14 cellular contexts compared by ENCODE assay signal in genomic region chr7:12670071-12670729, GRCh38. TPM values are rescaled to one million over a fixed set of nuclear protein-coding genes. Genes with fewer than 3 reads are reported as not detected.
DNase-seq lines count a peak whose midpoint lies in the region; ATAC-seq and TF ChIP-seq lines count a peak whose summit lies in the region.
"Had no signal": no experiment of that assay in that cellular context is flagged by ENCODE, and none has a peak within 500 bp of the region (broad histone marks: within the 10 kb centered on the region; RNA-seq: fewer than 3 reads in every experiment).

No MANE protein-coding gene starts in this region.

- no peaks in the 10 kb centered on the region for H3K36me3 Mint-ChIP-seq in CD4-positive, alpha-beta memory T cell

- RAD21 ChIA-PET in HCT116 (lab: Charles Lee; ENCODE audit: low non-redundant PET in 1 of 2, low total read pairs in 2 of 2, uncharacterized antibody in 2 of 2, unreplicated experiment in 2 of 2), result no interaction called here

- H3K27ac Mint-ChIP-seq in CD4-positive, alpha-beta memory T cell, result no peak overlapping the region

- H3K4me1 ChIP-seq in HCT116 (ENCODE audit: control insufficient read depth in 1 of 2, insufficient read depth in 2 of 2, low read length in 2 of 2) (peaks cover 0 to 5% of the 10 kb centered on the region in 2 experiments; a peak in 1 of 4 replicates), lower lobe of right lung (peaks cover 9% of the 10 kb centered on the region), mesendoderm (ENCODE audit: control insufficient read depth, low read depth, low read length) (no peaks in the 10 kb centered on the region)
- H3K4me1 ChIP-seq in CD4-positive, alpha-beta memory T cell (ENCODE audit: insufficient read depth, low read length), result peaks cover 6% of the 10 kb centered on the region

- H3K56ac ChIP-seq in mesendoderm (ENCODE audit: low read length), result no peak overlapping the region

- no peaks in the 10 kb centered on the region for H3K9me3 Mint-ChIP-seq in CD4-positive, alpha-beta memory T cell

- H3K36me3 ChIP-seq in HCT116 (ENCODE audit: control insufficient read depth in 1 of 2, insufficient read depth in 2 of 2, low read length in 2 of 2), result no peaks in the 10 kb centered on the region
- no peaks in the 10 kb centered on the region for H3K36me3 ChIP-seq in lower lobe of right lung
- H3K36me3 ChIP-seq in CD4-positive, alpha-beta memory T cell (ENCODE audit: insufficient read depth, low read length), result no peaks in the 10 kb centered on the region
- no peaks in the 10 kb centered on the region for H3K36me3 ChIP-seq in mesendoderm (ENCODE audit: control insufficient read depth, insufficient read depth, low read length)

- no peaks in the 10 kb centered on the region for H3K79me1 ChIP-seq in mesendoderm (ENCODE audit: low read length)

- H3K9me2 ChIP-seq in HCT116 (ENCODE audit: insufficient read depth), result no peaks in the 10 kb centered on the region

- H3K4me2 ChIP-seq in HCT116 (ENCODE audit: low read length) (no peak overlapping the region), mesendoderm (ENCODE audit: low read length) (no peak overlapping the region)

- H3K9ac ChIP-seq in HCT116 (ENCODE audit: low read length), result no peak overlapping the region
- no peak overlapping the region for H3K9ac ChIP-seq in mesendoderm (ENCODE audit: low read length)

- H3K4me3 ChIP-seq in AG04450 (ENCODE audit: low read depth, low read length), result no peak overlapping the region
- no peak overlapping the region for H3K4me3 ChIP-seq in HCT116 (replicated peaks in 1 of 2; ENCODE audit: low read depth in 1 of 2, low read length in 2 of 2)
- H3K4me3 ChIP-seq in cardiac fibroblast (replicated peaks in 1 of 2; ENCODE audit: low read depth in 2 of 2, low read length in 2 of 2), result no peak overlapping the region
- H3K4me3 ChIP-seq in lower lobe of right lung, result no peak overlapping the region
- H3K4me3 ChIP-seq in CD4-positive, alpha-beta memory T cell (ENCODE audit: low read length in 2 of 2), result no peak overlapping the region
- H3K4me3 ChIP-seq in mesendoderm (ENCODE audit: low read length), result no peak overlapping the region

- POLR2A ChIA-PET in AG04450 (lab: Yijun Ruan, JAX), result interaction anchor here (0.5 to 2.3 kb wide), 3 partner anchors 14 to 17 kb away, joined by 3 to 13 read pairs (median 7); partner anchors contain the start of gene ARL4A
- POLR2A ChIA-PET in HCT116 (lab: Charles Lee), result no interaction called here
- POLR2A ChIA-PET in CD4-positive, alpha-beta memory T cell (lab: Charles Lee; ENCODE audit: partially characterized antibody), result no interaction called here

- no peaks in the 10 kb centered on the region for H3K27me3 Mint-ChIP-seq in CD4-positive, alpha-beta memory T cell

- TF ChIP-seq CTCF in AG04450 (IDR thresholded peaks at IDR 0.05; ENCODE audit: low read depth, low read length) (no peak), HCT116 (IDR thresholded peaks at IDR 0.05 in 2 of 3, conservative IDR thresholded peaks at IDR 0.05 in 1 of 3; ENCODE audit: borderline replicate concordance in 1 of 3, insufficient read depth in 1 of 3, low read depth in 2 of 3, low read length in 2 of 3) (no peak), cardiac fibroblast (IDR thresholded peaks at IDR 0.05; ENCODE audit: low read depth, low read length) (no peak), lower lobe of right lung (IDR thresholded peaks at IDR 0.05) (no peak)

- WGBS in mesendoderm (ENCODE audit: extremely low coverage, insufficient coverage, low lambda C conversion rate), result no CpG with 5 or more reads among the region's 1 CpG

- H2BK15ac ChIP-seq in mesendoderm (replicated peaks; ENCODE audit: low read depth), result no peak overlapping the region

- H3K23ac ChIP-seq in mesendoderm (ENCODE audit: low read length), result no peak overlapping the region

- H2BK120ac ChIP-seq in mesendoderm (ENCODE audit: low read depth, low read length), result no peak overlapping the region

- H3K4me3 Mint-ChIP-seq in CD4-positive, alpha-beta memory T cell, result no peak overlapping the region

- DNase-seq in AG04450 (ENCODE audit: low read depth, low spot score), result peak; percentile 89
- no peak for DNase-seq in HCT116 (ENCODE audit: low read depth, low spot score)
- peak; percentile 36 to 44 for DNase-seq in cardiac fibroblast (ENCODE audit: low read depth in 2 of 2)
- DNase-seq in lower lobe of right lung, result no peak
- no peak for DNase-seq in CD4-positive, alpha-beta memory T cell
- no peak for DNase-seq in mesendoderm
- no peak for DNase-seq in NCI-H2107 (lab: John Stamatoyannopoulos, UW)
- DNase-seq: activated naive CD4-positive, alpha-beta T cell; DMS153; mammary epithelial cell; NCI-H1105; NCI-H524; RPMI8226 had no signal

- H4K20me1 ChIP-seq in HCT116 (ENCODE audit: insufficient read depth), result no peaks in the 10 kb centered on the region

- no peak overlapping the region for H2BK5ac ChIP-seq in mesendoderm (ENCODE audit: low read length)

- no peak overlapping the region for H3K18ac ChIP-seq in mesendoderm (ENCODE audit: low read length)

- no TSS peak for BruUV-seq in HCT116 (replicated peaks; lab: Mats Ljungman, UMichigan)

- ATAC-seq in HCT116 (no peak), lower lobe of right lung (peak; percentile 45 to 54), GM19463 (IDR thresholded peaks at IDR 0.05; ENCODE audit: unreplicated experiment) (no peak)

- H3K27me3 ChIP-seq in AG04450 (ENCODE audit: control insufficient read depth, insufficient read depth, low read length) (no peaks in the 10 kb centered on the region), HCT116 (ENCODE audit: insufficient read depth, low read length) (no peaks in the 10 kb centered on the region), lower lobe of right lung (ENCODE audit: low read depth) (no peaks in the 10 kb centered on the region), mesendoderm (ENCODE audit: insufficient read depth, low read length, poor library complexity) (no peaks in the 10 kb centered on the region)
- no peaks in the 10 kb centered on the region for H3K27me3 ChIP-seq in CD4-positive, alpha-beta memory T cell (ENCODE audit: insufficient read depth, low read length)

- H3K27ac ChIP-seq in AG04450 (ENCODE audit: low read depth, low read length) (no peak overlapping the region), HCT116 (ENCODE audit: low read depth, low read length) (no peak overlapping the region), lower lobe of right lung (no peak overlapping the region), mesendoderm (ENCODE audit: low read depth, low read length) (no peak overlapping the region)
- no peak overlapping the region for H3K27ac ChIP-seq in CD4-positive, alpha-beta memory T cell (ENCODE audit: low read depth, low read length)

- peak overlapping the region; percentile 31 for H2AFZ ChIP-seq in HCT116 (ENCODE audit: low read depth, low read length, poor library complexity, severe bottlenecking)

- H4K5ac ChIP-seq in mesendoderm (ENCODE audit: low read length), result no peak overlapping the region

- no peak for TF ChIP-seq POLR2A in HCT116 (IDR thresholded peaks at IDR 0.05; ENCODE audit: borderline replicate concordance, extremely low read depth, insufficient read depth, insufficient read length)

- H3K9me3 ChIP-seq in AG04450 (ENCODE audit: control insufficient read depth, insufficient read depth, low read length) (no peaks in the 10 kb centered on the region), HCT116 (ENCODE audit: control insufficient read depth in 1 of 2, insufficient read depth in 1 of 2, low read depth in 1 of 2, low read length in 2 of 2) (no peaks in the 10 kb centered on the region), lower lobe of right lung (no peaks in the 10 kb centered on the region)
- H3K9me3 ChIP-seq in CD4-positive, alpha-beta memory T cell (ENCODE audit: control insufficient read depth in 1 of 2, low read length in 2 of 2), result no peaks in the 10 kb centered on the region

- no peak overlapping the region for H4K8ac ChIP-seq in mesendoderm (ENCODE audit: low read depth, low read length)

- CTCF ChIA-PET in AG04450 (lab: Charles Lee), result interaction anchor here (1.1 to 6.7 kb wide), 2 partner anchors 16 to 31 kb away, joined by 3 to 49 read pairs; partner anchors contain the start of gene ARL4A
- CTCF ChIA-PET in HCT116 (lab: Charles Lee), result no interaction called here
- CTCF ChIA-PET in CD4-positive, alpha-beta memory T cell (lab: Charles Lee; ENCODE audit: partially characterized antibody), result interaction anchor here (0.7 to 1.0 kb wide), 2 partner anchors 15 to 17 kb away, joined by 3 to 4 read pairs; partner anchors contain the start of gene ARL4A

- TF ChIP-seq RAD21 in HCT116 (IDR thresholded peaks at IDR 0.05; ENCODE audit: low read depth), result no peak

- no peaks in the 10 kb centered on the region for H3K79me2 ChIP-seq in HCT116 (ENCODE audit: insufficient read depth, low read length)
- no peaks in the 10 kb centered on the region for H3K79me2 ChIP-seq in mesendoderm (ENCODE audit: control insufficient read depth, insufficient read depth, low read length)

- H2AK5ac ChIP-seq in mesendoderm (ENCODE audit: low read length), result no peak overlapping the region

- H3K4me1 Mint-ChIP-seq in CD4-positive, alpha-beta memory T cell, result peaks cover 9 to 16% (median 12%) of the 10 kb centered on the region in 4 donors

- no peak overlapping the region for H3K4ac ChIP-seq in mesendoderm (ENCODE audit: low read depth, low read length)

- intact Hi-C loops in HCT116 (cut with micrococcal nuclease), result no loop called here
- intact Hi-C loops in lower lobe of right lung (cut with DNase I), result no loop called here
- intact Hi-C loops in CD4-positive, alpha-beta memory T cell (cut with micrococcal nuclease), result no loop called here

TF ChIP-seq in HCT116, 20 proteins besides CTCF, POLR2A, EP300 and RAD21 (continues in another document):
- TF ChIP-seq JUND (IDR thresholded peaks at IDR 0.05) (no peak), SRF (IDR thresholded peaks at IDR 0.05; ENCODE audit: low read depth) (no peak), POLR2AphosphoS5 (IDR thresholded peaks at IDR 0.05; ENCODE audit: low read depth, low read length) (no peak), EGR1 (IDR thresholded peaks at IDR 0.05; ENCODE audit: low read depth) (no peak), ZFX (IDR thresholded peaks at IDR 0.05) (no peak), CBX3 (IDR thresholded peaks at IDR 0.05; ENCODE audit: low read depth) (no peak), CEBPB (IDR thresholded peaks at IDR 0.05; ENCODE audit: low read depth) (no peak), TCF7L2 (IDR thresholded peaks at IDR 0.05; ENCODE audit: borderline replicate concordance, extremely low read depth, insufficient read depth, insufficient read length) (no peak), SIN3A (IDR thresholded peaks at IDR 0.05; ENCODE audit: low read depth) (no peak)
- TF ChIP-seq, protein P1, sequence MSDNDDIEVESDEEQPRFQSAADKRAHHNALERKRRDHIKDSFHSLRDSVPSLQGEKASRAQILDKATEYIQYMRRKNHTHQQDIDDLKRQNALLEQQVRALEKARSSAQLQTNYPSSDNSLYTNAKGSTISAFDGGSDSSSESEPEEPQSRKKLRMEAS (IDR thresholded peaks at IDR 0.05), result no peak

RNA-seq across cellular contexts. Expression of gene ARL4A, which starts 17.2 kb away (rescaled TPM):
- polyA plus RNA-seq in AG04450 (2011; rRNA removed), result 18.3 and 31.0 TPM in 2 replicates
- 7.4 and 18.2 TPM in 2 replicates for polyA minus RNA-seq in AG04450 (2011; rRNA and poly(A)+ RNA removed)
- total RNA-seq in HCT116 (2021; ENCODE audit: unreplicated experiment), result 44.6 TPM
- 16.3 and 24.2 TPM in 2 replicates for polyA plus RNA-seq in HCT116 (2012)
- total RNA-seq in lower lobe of right lung, result 44.8 TPM
- total RNA-seq in CD4-positive, alpha-beta memory T cell, result 10 to 100 TPM; 11.6 to 12.9 TPM
- polyA plus RNA-seq in CD4-positive, alpha-beta memory T cell, result 100 to 1,000 TPM in 1 of 2 donors, 10 to 100 TPM in 1; 58.1 to 101 TPM
- polyA plus RNA-seq in mesendoderm (2013, experiment 1 of 2), result 18.5 TPM
- polyA plus RNA-seq in mesendoderm (2013, experiment 2 of 2), result 21.7 TPM

Comparison
In these comparisons a context has a peak if more than half of its experiments do, and no peak if none do; other contexts are left out.
1. DNase-seq: peak in AG04450 (single experiment) and cardiac fibroblast (2 of 2); none in HCT116 (single experiment), lower lobe of right lung (single experiment), CD4-positive, alpha-beta memory T cell (0 of 5), mesendoderm (single experiment) and NCI-H2107 (single experiment).
2. ATAC-seq: peak in lower lobe of right lung (2 of 2); none in HCT116 (single experiment) and GM19463 (single experiment).